20 cellular contexts compared by ENCODE assay signal in genomic region chr12:14994610-14995009, GRCh38. TPM values are rescaled to one million over a fixed set of nuclear protein-coding genes. Genes with fewer than 3 reads are reported as not detected.
DNase-seq lines count a peak whose midpoint lies in the region; ATAC-seq and TF ChIP-seq lines count a peak whose summit lies in the region.
"Had no signal": no experiment of that assay in that cellular context is flagged by ENCODE, and none has a peak within 500 bp of the region (broad histone marks: within the 10 kb centered on the region; RNA-seq: fewer than 3 reads in every experiment).

No MANE protein-coding gene starts in this region.

- H3K27me3 ChIP-seq in CD4-positive, alpha-beta T cell (ENCODE audit: control insufficient read depth, insufficient read depth, low read length): no peaks in the 10 kb centered on the region
- H3K27me3 ChIP-seq: BE2C, esophagus squamous epithelium had no signal

- H3K9me3 Mint-ChIP-seq in CD4-positive, alpha-beta T cell: peaks cover 6% of the 10 kb centered on the region
- peaks cover 7% of the 10 kb centered on the region for H3K9me3 Mint-ChIP-seq in activated naive CD8-positive, alpha-beta T cell treated with anti-CD3 and anti-CD28 coated beads, Interleukin-2, amount 50 U/mL, for 24 hours
- H3K9me3 Mint-ChIP-seq in naive thymus-derived CD8-positive, alpha-beta T cell: peaks cover 0 to 8% (median 5%) of the 10 kb centered on the region in 9 donors

- H3K27ac Mint-ChIP-seq in CD4-positive, alpha-beta T cell: peak overlapping the region; percentile 82
- H3K27ac Mint-ChIP-seq in activated naive CD8-positive, alpha-beta T cell treated with anti-CD3 and anti-CD28 coated beads, Interleukin-2, amount 50 U/mL, for 24 hours: peak overlapping the region; percentile 55
- H3K27ac Mint-ChIP-seq in naive thymus-derived CD8-positive, alpha-beta T cell: peak overlapping the region; percentile 75 to 94 (median 88)
- H3K27ac Mint-ChIP-seq: activated T-helper 1 cell treated with anti-CD3 and anti-CD28 coated beads, Interleukin-12 subunit alpha, Interleukin-12 subunit beta, Interleukin-2, Interleukin-4 antibody, amounts not matched to agents 30 ng/mL and 10 ng/mL and 1 ng/mL, durations not matched to agents 14 hours and 24 hours and 36 hours had no signal

- no peaks in the 10 kb centered on the region for H3K9me3 ChIP-seq in CD4-positive, alpha-beta T cell (ENCODE audit: control insufficient read depth, low read length)
- H3K9me3 ChIP-seq: BE2C, esophagus squamous epithelium had no signal

- TF ChIP-seq CTCF in CD4-positive, alpha-beta T cell (IDR thresholded peaks at IDR 0.05): no peak

- no peaks in the 10 kb centered on the region for H3K27me3 Mint-ChIP-seq in CD4-positive, alpha-beta T cell
- peaks cover 2% of the 10 kb centered on the region for H3K27me3 Mint-ChIP-seq in activated naive CD8-positive, alpha-beta T cell treated with anti-CD3 and anti-CD28 coated beads, Interleukin-2, amount 50 U/mL, for 24 hours
- H3K27me3 Mint-ChIP-seq in naive thymus-derived CD8-positive, alpha-beta T cell: peaks cover 0 to 3% (median 0%) of the 10 kb centered on the region in 5 donors

- DNase-seq in CD4-positive, alpha-beta T cell: no peak
- peak; percentile 18 for DNase-seq in EH (ENCODE audit: low read depth)
- DNase-seq in activated naive CD8-positive, alpha-beta T cell treated with anti-CD3 and anti-CD28 coated beads, Interleukin-2, amount 50 U/mL, for 24 hours: no peak
- DNase-seq in naive thymus-derived CD8-positive, alpha-beta T cell: peak in 2 of 10 donors; percentile 13 to 28
- no peak for DNase-seq in islet precursor cell
- DNase-seq in HUDEP-2 (lab: John Stamatoyannopoulos, UW; ENCODE audit: unreplicated experiment in 76 of 76): no peak
- DNase-seq: activated CD4-positive, alpha-beta T cell treated with anti-CD3 and anti-CD28 coated beads, Interleukin-2, amount 50 U/mL, for 4 hours; amniotic stem cell; BE2C; caudate nucleus; DMS153; esophagus squamous epithelium; glutamatergic neuron; NCI-H1694; stimulated activated CD4-positive, alpha-beta T cell treated with anti-CD3 and anti-CD28 coated beads, Interleukin-2, amount 100 ng/mL, for 48 hours had no signal

- peak overlapping the region; percentile 69 for H3K4me3 Mint-ChIP-seq in CD4-positive, alpha-beta T cell
- H3K4me3 Mint-ChIP-seq in activated naive CD8-positive, alpha-beta T cell treated with anti-CD3 and anti-CD28 coated beads, Interleukin-2, amount 50 U/mL, for 24 hours: no peak overlapping the region
- H3K4me3 Mint-ChIP-seq in naive thymus-derived CD8-positive, alpha-beta T cell: peak overlapping the region in 9 of 10 donors; percentile 31 to 76 (median 54)
- H3K4me3 Mint-ChIP-seq: activated T-helper 1 cell treated with anti-CD3 and anti-CD28 coated beads, Interleukin-12 subunit alpha, Interleukin-12 subunit beta, Interleukin-2, Interleukin-4 antibody, amounts not matched to agents 30 ng/mL and 10 ng/mL and 1 ng/mL, durations not matched to agents 14 hours and 24 hours and 36 hours had no signal

- POLR2A ChIA-PET in CD4-positive, alpha-beta T cell (lab: Charles Lee): interaction anchor here (0.6 to 5.2 kb wide), 9 partner anchors 33 to 227 kb away, joined by 3 to 74 read pairs (median 9); partner anchors contain the start of genes ARHGDIB, ERP27 and RERG
- POLR2A ChIA-PET in naive thymus-derived CD8-positive, alpha-beta T cell (lab: Charles Lee): interaction anchor here (0.6 to 5.2 kb wide), 16 partner anchors 9 to 224 kb away, joined by 3 to 81 read pairs (median 4); partner anchors contain the start of genes ARHGDIB, C12orf60, ERP27 and WBP11

- peaks cover 36% of the 10 kb centered on the region for H3K4me1 Mint-ChIP-seq in CD4-positive, alpha-beta T cell (ENCODE audit: low read depth)
- H3K4me1 Mint-ChIP-seq in activated naive CD8-positive, alpha-beta T cell treated with anti-CD3 and anti-CD28 coated beads, Interleukin-2, amount 50 U/mL, for 24 hours: peaks cover 30% of the 10 kb centered on the region
- peaks cover 19 to 54% (median 35%) of the 10 kb centered on the region in 4 donors for H3K4me1 Mint-ChIP-seq in naive thymus-derived CD8-positive, alpha-beta T cell

- CTCF ChIA-PET in CD4-positive, alpha-beta T cell (lab: Charles Lee): interaction anchor here (1.4 to 2.5 kb wide), 7 partner anchors 9 to 271 kb away, joined by 4 to 30 read pairs (median 11); partner anchors contain the start of gene ERP27

- no peaks in the 10 kb centered on the region for H3K36me3 Mint-ChIP-seq in CD4-positive, alpha-beta T cell (ENCODE audit: low read depth)
- no peaks in the 10 kb centered on the region for H3K36me3 Mint-ChIP-seq in activated naive CD8-positive, alpha-beta T cell treated with anti-CD3 and anti-CD28 coated beads, Interleukin-2, amount 50 U/mL, for 24 hours (ENCODE audit: low read depth)
- peaks cover 0 to 12% (median 9%) of the 10 kb centered on the region in 3 donors for H3K36me3 Mint-ChIP-seq in naive thymus-derived CD8-positive, alpha-beta T cell

- ATAC-seq in CD4-positive, alpha-beta T cell (ENCODE audit: poor library complexity): no peak
- no peak for ATAC-seq in activated naive CD8-positive, alpha-beta T cell treated with anti-CD3 and anti-CD28 coated beads, Interleukin-2, amount 50 U/mL, for 24 hours
- ATAC-seq in naive thymus-derived CD8-positive, alpha-beta T cell: peak; percentile 62 to 67
- ATAC-seq in HG03108 (IDR thresholded peaks at IDR 0.05; ENCODE audit: unreplicated experiment): no peak

- intact Hi-C loops in CD4-positive, alpha-beta T cell (cut with DNase I, micrococcal nuclease): loop anchor here (1.0 to 10.0 kb wide), 8 partner anchors 33 to 760 kb away; partner anchors contain the start of genes ARHGDIB (in 1 of the 2) and RERG (in 1 of the 2)

- no peak overlapping the region for H3K27ac ChIP-seq in CD4-positive, alpha-beta T cell (ENCODE audit: low read depth, low read length)
- H3K27ac ChIP-seq: esophagus squamous epithelium, RWPE1 had no signal

RNA-seq across cellular contexts. Expression of gene PDE6H, which starts 21.8 kb away (rescaled TPM):
- not detected for total RNA-seq in CD4-positive, alpha-beta T cell
- total RNA-seq in naive thymus-derived CD8-positive, alpha-beta T cell: not detected
- not detected for polyA plus RNA-seq in naive thymus-derived CD8-positive, alpha-beta T cell
- total RNA-seq: activated T-helper 1 cell treated with anti-CD3 and anti-CD28 coated beads, Interleukin-12 subunit alpha, Interleukin-12 subunit beta, Interleukin-2, Interleukin-4 antibody, amounts not matched to agents 30 ng/mL and 10 ng/mL and 1 ng/mL, durations not matched to agents 14 hours and 24 hours and 36 hours; esophagus squamous epithelium; liver; osteocyte had no signal
- polyA plus RNA-seq: liver had no signal

RNA-seq across cellular contexts. Expression of gene ARHGDIB, which starts 33.2 kb away (rescaled TPM):
- total RNA-seq in CD4-positive, alpha-beta T cell: 100 to 1,000 TPM; 872 to 942 TPM
- 100 to 1,000 TPM; 937 to 948 TPM for total RNA-seq in naive thymus-derived CD8-positive, alpha-beta T cell
- 1,000 to 10,000 TPM; 3,195 to 3,446 (median 3,407) TPM for polyA plus RNA-seq in naive thymus-derived CD8-positive, alpha-beta T cell

RNA-seq across cellular contexts. Expression of gene ERP27, which starts 56.3 kb away (rescaled TPM):
- total RNA-seq in CD4-positive, alpha-beta T cell: 10 to 100 TPM; 16.2 to 17.1 TPM
- 10 to 100 TPM; 23.9 to 25.8 TPM for total RNA-seq in naive thymus-derived CD8-positive, alpha-beta T cell
- polyA plus RNA-seq in naive thymus-derived CD8-positive, alpha-beta T cell: 1 to 10 TPM; 3.2 to 4.4 (median 3.9) TPM

Comparison
In these comparisons a context has a peak if more than half of its experiments do, and no peak if none do; other contexts are left out.
1. ATAC-seq: peak in naive thymus-derived CD8-positive, alpha-beta T cell (2 of 2); none in CD4-positive, alpha-beta T cell (single experiment), activated naive CD8-positive, alpha-beta T cell treated with anti-CD3 and anti-CD28 coated beads, Interleukin-2, amount 50 U/mL, for 24 hours (single experiment) and HG03108 (single experiment).
2. Peak in every context shown above with its lines, with median percentiles within 50 percentile points of each other: H3K27ac Mint-ChIP-seq.